ENCODE assay signal across 23 cellular contexts in the genomic region with DNA sequence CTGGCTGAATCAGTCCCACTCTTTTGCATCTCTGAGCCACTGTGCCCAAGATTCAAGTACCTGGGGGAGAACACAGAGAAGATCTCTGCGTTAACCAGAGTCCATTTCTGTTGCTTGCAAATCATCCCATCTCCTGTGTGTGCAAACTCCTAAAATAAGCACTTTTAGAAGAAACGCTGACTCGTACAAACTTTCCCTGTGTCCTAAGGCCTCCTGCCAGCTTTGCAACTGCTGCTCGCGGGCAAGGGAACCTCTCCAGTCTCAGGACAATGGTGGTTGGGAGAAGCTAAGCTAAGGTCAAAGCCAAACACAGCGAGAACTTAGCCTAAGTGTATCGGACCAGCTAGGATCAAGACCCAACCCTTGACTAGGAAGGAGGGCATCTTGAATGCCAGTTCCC. TPM values are rescaled to one million over a fixed set of nuclear protein-coding genes. Genes with fewer than 3 reads are reported as not detected.
DNase-seq lines count a peak whose midpoint lies in the region; FAIRE-seq and TF ChIP-seq lines count a peak whose summit lies in the region.
"Had no signal": no experiment of that assay in that cellular context is flagged by ENCODE, and none has a peak within 500 bp of the region (broad histone marks: within the 10 kb centered on the region; RNA-seq: fewer than 3 reads in every experiment).

No MANE protein-coding gene starts in this region.

- H3K4me3 ChIP-seq in fibroblast of the aortic adventitia (ENCODE audit: low read depth, low read length), result no peak overlapping the region
- no peak overlapping the region for H3K4me3 ChIP-seq in vagina
- H3K4me3 ChIP-seq: SK-N-MC had no signal

- no peaks in the 10 kb centered on the region for H3K27me3 Mint-ChIP-seq in osteocyte (ENCODE audit: unreplicated experiment)

- no peaks in the 10 kb centered on the region for H3K9me3 ChIP-seq in vagina
- H3K9me3 ChIP-seq: BE2C had no signal

- H3K4me1 ChIP-seq in vagina, result no peaks in the 10 kb centered on the region
- H3K4me1 ChIP-seq: BE2C had no signal

- H3K4me3 Mint-ChIP-seq in osteocyte (ENCODE audit: unreplicated experiment), result no peak overlapping the region
- H3K4me3 Mint-ChIP-seq: CD14-positive monocyte; CD8-positive, alpha-beta memory T cell had no signal

- peaks cover 11% of the 10 kb centered on the region for H3K4me1 Mint-ChIP-seq in osteocyte (ENCODE audit: unreplicated experiment)
- H3K4me1 Mint-ChIP-seq: CD14-positive monocyte; CD8-positive, alpha-beta memory T cell had no signal

- peaks cover 2% of the 10 kb centered on the region for H3K36me3 Mint-ChIP-seq in osteocyte (ENCODE audit: unreplicated experiment)
- H3K36me3 Mint-ChIP-seq: CD14-positive monocyte had no signal

- intact Hi-C loops in vagina (cut with DNase I), result no loop called here

- no peak for FAIRE-seq in frontal cortex (lab: Jason Lieb, UNC)
- FAIRE-seq: GM12891, HTR-8/SVneo had no signal

- TF ChIP-seq CTCF in fibroblast of the aortic adventitia (IDR thresholded peaks at IDR 0.05; ENCODE audit: insufficient read depth, low read length) (no peak), osteocyte (IDR thresholded peaks at IDR 0.05) (no peak), vagina (IDR thresholded peaks at IDR 0.05) (no peak)

- DNase-seq in RPMI8226 (peak; percentile 76), fibroblast of the aortic adventitia (ENCODE audit: low read depth) (peak; percentile 21), osteocyte (ENCODE audit: extremely low spot score, unreplicated experiment) (no peak), vagina (ENCODE audit: extremely low spot score in 2 of 2) (no peak), frontal cortex (ENCODE audit: low spot score in 2 of 2) (no peak), AG08395 (ENCODE audit: low spot score) (no peak)
- no peak for DNase-seq in activated CD4-positive, alpha-beta T cell treated with anti-CD3 and anti-CD28 coated beads, Interleukin-2, amount 50 U/mL, for 4 hours
- DNase-seq: BE2C; CD8-positive, alpha-beta memory T cell; DMS79 treated with DMSO at 0.1 percent for 48 hours; GF-D8; GOT3; NCI-H1048; NCI-H1417; NCI-H1694 treated with DMSO at 0.1 percent for 48 hours; NCI-H2081; NCI-H2227 treated with DMSO at 0.1 percent for 48 hours; NCI-H69; SHP77 treated with DMSO at 0.1 percent for 48 hours had no signal

- H3K27ac Mint-ChIP-seq in osteocyte (ENCODE audit: unreplicated experiment), result peak overlapping the region; percentile 18
- H3K27ac Mint-ChIP-seq: CD8-positive, alpha-beta memory T cell had no signal

- H3K36me3 ChIP-seq in vagina, result no peaks in the 10 kb centered on the region
- H3K36me3 ChIP-seq: BE2C had no signal

- TF ChIP-seq POLR2A in vagina (IDR thresholded peaks at IDR 0.05), result no peak

- H3K27ac ChIP-seq in vagina, result no peak overlapping the region
- H3K27ac ChIP-seq: SK-N-MC had no signal

- no peaks in the 10 kb centered on the region for H3K9me3 Mint-ChIP-seq in osteocyte (ENCODE audit: unreplicated experiment)
- H3K9me3 Mint-ChIP-seq: CD8-positive, alpha-beta memory T cell had no signal

- H3K27me3 ChIP-seq in vagina, result no peaks in the 10 kb centered on the region
- H3K27me3 ChIP-seq: BE2C had no signal

RNA-seq across cellular contexts. Expression of gene BMERB1, which starts 18.1 kb away (rescaled TPM):
- total RNA-seq in fibroblast of the aortic adventitia (ENCODE audit: low replicate concordance) (64.3 and 105 TPM in 2 replicates), osteocyte (47.5 and 47.9 TPM in 2 replicates), vagina (46.9 TPM), frontal cortex (81.1 TPM)

RNA-seq across cellular contexts. Expression of gene MPV17L, which starts 56.9 kb away (rescaled TPM):
- total RNA-seq in fibroblast of the aortic adventitia (ENCODE audit: low replicate concordance), result 1.1 and 3.3 TPM in 2 replicates
- 0.47 and 1.3 TPM in 2 replicates for total RNA-seq in osteocyte
- 4.4 TPM for total RNA-seq in vagina
- 13.9 TPM for total RNA-seq in frontal cortex

Comparison
In these comparisons a context has a peak if more than half of its experiments do, and no peak if none do; other contexts are left out.
1. DNase-seq: peak in RPMI8226 (single experiment) and fibroblast of the aortic adventitia (single experiment); none in osteocyte (single experiment), vagina (0 of 2), frontal cortex (0 of 2), activated CD4-positive, alpha-beta T cell treated with anti-CD3 and anti-CD28 coated beads, Interleukin-2, amount 50 U/mL, for 4 hours (0 of 2) and AG08395 (single experiment).